ENCODE assay signal across 7 cellular contexts in genomic region chr10:22436526-22436892, GRCh38.
DNase-seq lines count a peak whose midpoint lies in the region; ATAC-seq and TF ChIP-seq lines count a peak whose summit lies in the region.

No MANE protein-coding gene starts in this region.

- ATAC-seq in GM18870 (IDR thresholded peaks at IDR 0.05; ENCODE audit: unreplicated experiment) (peak; percentile 33), HG02852 (IDR thresholded peaks at IDR 0.05; ENCODE audit: unreplicated experiment) (peak; percentile 43), sciatic nerve (peak; percentile 33)

- TF ChIP-seq CTCF in VCaP (conservative IDR thresholded peaks at IDR 0.05) (no peak), fibroblast of villous mesenchyme (IDR thresholded peaks at IDR 0.05; ENCODE audit: insufficient read depth, low read depth, low read length) (no peak)

- peak overlapping the region; percentile 92 for H3K27ac ChIP-seq in VCaP

- intact Hi-C loops in sciatic nerve (cut with DNase I), result no loop called here

- DNase-seq in fibroblast of villous mesenchyme (ENCODE audit: low read depth) (no peak), sciatic nerve (ENCODE audit: low spot score) (no peak), EL (no peak), RPMI8226 (no peak)

- H3K4me3 ChIP-seq in fibroblast of villous mesenchyme (ENCODE audit: low read depth, low read length), result peak overlapping the region; percentile 65
